23 cellular contexts compared by ENCODE assay signal in the genomic region with DNA sequence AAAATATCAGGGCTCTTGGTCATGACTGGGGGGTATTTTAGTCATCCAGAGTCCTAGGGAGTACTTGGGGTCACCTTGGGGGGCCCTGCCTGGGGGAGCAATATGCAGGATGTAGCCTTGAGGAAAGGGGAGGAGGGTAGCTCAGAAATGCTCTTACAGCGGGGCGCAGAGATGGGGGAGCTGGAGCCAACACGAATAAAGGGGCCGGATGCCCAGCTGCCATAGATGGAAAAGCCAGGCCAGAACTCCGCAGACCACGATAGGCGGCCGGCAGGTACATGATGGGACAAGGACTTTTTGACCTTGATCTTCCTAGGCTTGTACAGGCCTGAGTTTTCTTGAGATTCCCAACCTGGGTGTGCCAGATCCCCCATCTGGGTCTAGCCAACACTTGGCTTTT. TPM values are rescaled to one million over a fixed set of nuclear protein-coding genes. Genes with fewer than 3 reads are reported as not detected.
"Had no signal": no experiment of that assay in that cellular context is flagged by ENCODE, and none has a peak within 500 bp of the region (broad histone marks: within the 10 kb centered on the region; RNA-seq: fewer than 3 reads in every experiment).

No MANE protein-coding gene starts in this region.

- DNase-seq: MV-4-11, NCI-H1048, NCI-H1105, NCI-H1436 treated with DMSO at 0.1 percent for 48 hours, NCI-H1694, NCI-H187 treated with DMSO at 0.1 percent for 48 hours, NCI-H2029 treated with DMSO at 0.1 percent for 48 hours, NCI-H2107, NCI-H2227 treated with DMSO at 0.1 percent for 48 hours, NCI-H524, NCI-H526 treated with DMSO at 0.1 percent for 48 hours, NCI-H748 treated with DMSO at 0.1 percent for 48 hours, Right ventricle myocardium superior, RPMI8226, SIG-M5 had no signal

- FAIRE-seq: K562, RCC 7860 had no signal

- H3K4me3 ChIP-seq: K562, SJSA1, SK-N-MC had no signal

- H3K36me3 ChIP-seq: SJSA1 had no signal

- H3K27me3 ChIP-seq: SJSA1 had no signal

- H3K27ac ChIP-seq: SJSA1, SK-N-MC had no signal

RNA-seq across cellular contexts. Expression of a gene that starts 47.7 kb away (rescaled TPM):
- total RNA-seq: HT-29, K562, MCF 10A, NCI-H460, SJSA1 had no signal
- polyA plus RNA-seq: IgD-negative memory B cell, K562 had no signal
